Comparison of ENCODE assay signal across 15 cellular contexts in genomic region chr2:119230630-119231185, GRCh38. TPM values are rescaled to one million over a fixed set of nuclear protein-coding genes. Genes with fewer than 3 reads are reported as not detected.
DNase-seq lines count a peak whose midpoint lies in the region; ATAC-seq and TF ChIP-seq lines count a peak whose summit lies in the region.
"Had no signal": no experiment of that assay in that cellular context is flagged by ENCODE, and none has a peak within 500 bp of the region (broad histone marks: within the 10 kb centered on the region; RNA-seq: fewer than 3 reads in every experiment).

No MANE protein-coding gene starts in this region.

- peak overlapping the region; percentile 49 for H3K18ac ChIP-seq in IMR-90 (ENCODE audit: low read depth, low read length)

- H3K27ac ChIP-seq in AG04450 (ENCODE audit: low read depth, low read length), result peak overlapping the region; percentile 80
- H3K27ac ChIP-seq in IMR-90 (ENCODE audit: insufficient read depth, low read length), result peak overlapping the region; percentile 40
- H3K27ac ChIP-seq in spleen, result no peak overlapping the region
- H3K27ac ChIP-seq: prostate gland, SJCRH30 had no signal

- TF ChIP-seq POLR2A in IMR-90 (IDR thresholded peaks at IDR 0.05; ENCODE audit: low read depth, low read length), result no peak
- no peak for TF ChIP-seq POLR2A in spleen (IDR thresholded peaks at IDR 0.05)

- H2BK5ac ChIP-seq in IMR-90 (ENCODE audit: low read depth, low read length, poor library complexity, severe bottlenecking), result peak overlapping the region; percentile 74

- H3K36me3 ChIP-seq in IMR-90 (ENCODE audit: control insufficient read depth, insufficient read depth, low read length) (no peaks in the 10 kb centered on the region), spleen (no peaks in the 10 kb centered on the region)
- H3K36me3 ChIP-seq: BE2C, prostate gland, SJCRH30 had no signal

- H3K23ac ChIP-seq in IMR-90 (ENCODE audit: low read depth, low read length), result peak overlapping the region; percentile 64

- H3K27me3 ChIP-seq in AG04450 (ENCODE audit: control insufficient read depth, insufficient read depth, low read length) (no peaks in the 10 kb centered on the region), IMR-90 (ENCODE audit: control insufficient read depth, insufficient read depth, low read length) (no peaks in the 10 kb centered on the region), spleen (replicated peaks in 1 of 7) (peaks cover 0 to 15% (median 0%) of the 10 kb centered on the region in 7 donors)
- H3K27me3 ChIP-seq: BE2C, MG63, SJCRH30 had no signal

- peak overlapping the region; percentile 89 for H2AK5ac ChIP-seq in IMR-90 (ENCODE audit: low read depth, low read length)

- peak overlapping the region; percentile 19; the same call in 1 of the 2 replicates for H3K9ac ChIP-seq in IMR-90 (ENCODE audit: low read depth, low read length)

- H3K9me1 ChIP-seq in IMR-90 (ENCODE audit: insufficient read depth, low read length), result peaks cover 29% of the 10 kb centered on the region

- WGBS in IMR-90 (ENCODE audit: extremely low coverage in 2 of 2, insufficient read length in 1 of 2), 2 experiments, result 23% methylated on average over 7 of the region's 18 CpGs; no CpG with 5 or more reads in 1 of the 2 experiments
- 70 to 79% (median 76%) methylated on average over 12 to 18 of the region's 18 CpGs for WGBS in spleen, 5 donors

- peak overlapping the region; percentile 2 for H4K5ac ChIP-seq in IMR-90 (ENCODE audit: low read depth, low read length)

- H3K14ac ChIP-seq in IMR-90 (replicated peaks; ENCODE audit: low read depth, low read length), result peak overlapping the region; percentile 58

- in situ Hi-C loops in IMR-90 (cut with MboI; ENCODE audit: low sequenced_read_pairs), result loop anchor here (25.0 kb wide), 1 partner anchor 1007 kb away; no protein-coding TSS in a partner anchor

- DNase-seq in AG04450 (ENCODE audit: low read depth, low spot score) (no peak), IMR-90 (peak; percentile 63), astrocyte of the hippocampus (ENCODE audit: low read depth, low spot score) (peak; percentile 65), left kidney (ENCODE audit: low read depth, low spot score) (peak; percentile 28), Ammon's horn (ENCODE audit: low spot score) (no peak), spleen (no peak)
- DNase-seq: BE2C; DND-41; MG63; SJCRH30; stimulated activated CD4-positive, alpha-beta T cell treated with anti-CD3 and anti-CD28 coated beads, Interleukin-2, amount 100 ng/mL, for 48 hours had no signal

- dilution Hi-C loops in IMR-90 (cut with HindIII; ENCODE audit: low sequenced_read_pairs, unreplicated experiment), result no loop called here

- CTCF ChIA-PET in AG04450 (lab: Charles Lee) (interaction anchor here (0.6 to 1.6 kb wide), 4 partner anchors 10 to 34 kb away, joined by 3 to 6 read pairs (median 3); no protein-coding TSS in a partner anchor), IMR-90 (lab: Yijun Ruan, JAX) (no interaction called here)

- H3K56ac ChIP-seq in IMR-90 (ENCODE audit: extremely low read depth, insufficient read depth, low read length), result peak overlapping the region; percentile 55; the same call in 1 of the 2 replicates

- H2AFZ ChIP-seq in IMR-90 (replicated peaks; ENCODE audit: low read length, poor library complexity), result peak overlapping the region; percentile 86

- H2AK9ac ChIP-seq in IMR-90 (replicated peaks; ENCODE audit: low read depth, low read length, poor library complexity), result peak overlapping the region; percentile 91

- H3K4me3 ChIP-seq in AG04450 (ENCODE audit: low read depth, low read length) (peak overlapping the region; percentile 33), IMR-90 (ENCODE audit: insufficient read depth, low read depth, low read length) (no peak overlapping the region), spleen (no peak overlapping the region)
- H3K4me3 ChIP-seq: MG63, prostate gland, SJCRH30 had no signal

- peak overlapping the region; percentile 95 for H3K4ac ChIP-seq in IMR-90 (ENCODE audit: low read depth, low read length)

- peak overlapping the region; percentile 76; the same call in 2 of the 3 replicates for H2BK15ac ChIP-seq in IMR-90 (ENCODE audit: low read depth, low read length)

- H3K79me1 ChIP-seq in IMR-90 (ENCODE audit: low read depth in 1 of 2, low read length in 2 of 2), result peaks cover 0 to 57% of the 10 kb centered on the region in 2 experiments; a peak in 2 of 4 replicates

- no peak for TF ChIP-seq RAD21 in IMR-90 (IDR thresholded peaks at IDR 0.05; ENCODE audit: low read length)

- H3K4me1 ChIP-seq in IMR-90 (ENCODE audit: control insufficient read depth, insufficient read depth, low read length) (peaks cover 36% of the 10 kb centered on the region), spleen (no peaks in the 10 kb centered on the region)
- H3K4me1 ChIP-seq: BE2C, prostate gland, SJCRH30 had no signal

- H3K4me2 ChIP-seq in IMR-90 (ENCODE audit: low read depth, low read length), result peak overlapping the region; percentile 52

- H2BK120ac ChIP-seq in IMR-90 (ENCODE audit: low read depth, low read length), result peak overlapping the region; percentile 91

- intact Hi-C loops in IMR-90 (cut with micrococcal nuclease), result no loop called here
- intact Hi-C loops in spleen (cut with DNase I; ENCODE audit: low total_unique reads), result no loop called here

- no TSS peak for BruUV-seq in IMR-90 (replicated peaks; lab: Mats Ljungman, UMichigan)

- H2BK20ac ChIP-seq in IMR-90 (ENCODE audit: low read depth, low read length), result peak overlapping the region; percentile 90

- peak overlapping the region; percentile 36 to 86; a peak in 3 of 4 replicates for H4K8ac ChIP-seq in IMR-90 (ENCODE audit: low read depth in 2 of 2, low read length in 2 of 2)

- POLR2A ChIA-PET in AG04450 (lab: Yijun Ruan, JAX), result interaction anchor here (1.5 to 1.9 kb wide), 3 partner anchors 11 to 59 kb away, joined by 6 to 7 read pairs (median 6); no protein-coding TSS in a partner anchor
- POLR2A ChIA-PET in IMR-90 (lab: Charles Lee; ENCODE audit: unreplicated experiment), result no interaction called here

- H4K91ac ChIP-seq in IMR-90 (ENCODE audit: insufficient read depth, low read depth, low read length), result peak overlapping the region; percentile 91

- no peaks in the 10 kb centered on the region for H4K20me1 ChIP-seq in IMR-90 (ENCODE audit: insufficient read depth, low read length)

- TF ChIP-seq CTCF in AG04450 (IDR thresholded peaks at IDR 0.05; ENCODE audit: low read depth, low read length) (0 out of 2 replicates have a peak, but pooled peaks have one; percentile 22), IMR-90 (conservative IDR thresholded peaks at IDR 0.05; ENCODE audit: low read depth, low read length) (no peak), spleen (IDR thresholded peaks at IDR 0.05 in 8 of 11, conservative IDR thresholded peaks at IDR 0.05 in 3 of 11) (no peak)

- peak; percentile 42 for ATAC-seq in IMR-90 (ENCODE audit: low read depth)
- ATAC-seq in GM18873 (IDR thresholded peaks at IDR 0.05; ENCODE audit: low FRiP score, unreplicated experiment), result no peak
- no peak for ATAC-seq in HG03045 (IDR thresholded peaks at IDR 0.05; ENCODE audit: unreplicated experiment)
- ATAC-seq: activated naive CD4-positive, alpha-beta T cell treated with anti-CD3 and anti-CD28 coated beads, Interleukin-2, amount 50 U/mL, for 72 hours had no signal

- H3K9me3 ChIP-seq in AG04450 (ENCODE audit: control insufficient read depth, insufficient read depth, low read length) (no peaks in the 10 kb centered on the region), IMR-90 (ENCODE audit: control insufficient read depth, insufficient read depth, low read length) (no peaks in the 10 kb centered on the region), spleen (no peaks in the 10 kb centered on the region)
- H3K9me3 ChIP-seq: BE2C, MG63, prostate gland, SJCRH30 had no signal

TF ChIP-seq in IMR-90, 13 proteins besides CTCF, POLR2A, EP300 and RAD21 (continues in another document):
- no peak for TF ChIP-seq ELK1 (IDR thresholded peaks at IDR 0.05; ENCODE audit: borderline replicate concordance, low read depth, low read length)
- TF ChIP-seq SMC3 (IDR thresholded peaks at IDR 0.05; ENCODE audit: low read depth, low read length), result no peak
- no peak for TF ChIP-seq FOS (IDR thresholded peaks at IDR 0.05; ENCODE audit: low read depth, low read length)
- TF ChIP-seq CHD1 (IDR thresholded peaks at IDR 0.05; ENCODE audit: low read depth, low read length), result no peak
- TF ChIP-seq MXI1 (IDR thresholded peaks at IDR 0.05; ENCODE audit: borderline replicate concordance, low read depth, low read length), result no peak
- TF ChIP-seq MAFK (IDR thresholded peaks at IDR 0.05; ENCODE audit: low read depth, low read length), result no peak
- no peak for TF ChIP-seq MAZ (IDR thresholded peaks at IDR 0.05; ENCODE audit: borderline replicate concordance, low read depth, low read length)
- no peak for TF ChIP-seq RFX5 (IDR thresholded peaks at IDR 0.05; ENCODE audit: low read depth, low read length)
- TF ChIP-seq NFE2L2 (IDR thresholded peaks at IDR 0.05; ENCODE audit: low read depth, low read length), result no peak
- no peak for TF ChIP-seq USF2 (IDR thresholded peaks at IDR 0.05; ENCODE audit: low read depth, low read length)
- no peak for TF ChIP-seq CEBPB (IDR thresholded peaks at IDR 0.05; ENCODE audit: low read depth, low read length)
- TF ChIP-seq BHLHE40 (IDR thresholded peaks at IDR 0.05; ENCODE audit: low read depth, low read length), result no peak

RNA-seq across cellular contexts. Expression of gene STEAP3, which starts 7.1 kb away (rescaled TPM):
- polyA plus RNA-seq in AG04450 (2011; rRNA removed) (34.3 and 42.7 TPM in 2 replicates), IMR-90 (2012; rRNA removed) (43.9 and 46.6 TPM in 2 replicates), spleen (1 to 10 TPM in 1 of 3 donors, under 1 TPM in 2; 0.26 to 1.0 (median 0.50) TPM)
- 32.6 and 39.5 TPM in 2 replicates for polyA minus RNA-seq in AG04450 (2011; rRNA and poly(A)+ RNA removed)
- total RNA-seq in IMR-90 (2012; rRNA removed) (18.9 and 19.4 TPM in 2 replicates), spleen (1 to 10 TPM in 5 of 7 donors, under 1 TPM in 2; 0.68 to 3.6 (median 2.2) TPM)
- polyA plus RNA-seq in IMR-90 (2012; cell fraction: cytosol; rRNA removed), result 19.1 and 50.3 TPM in 2 replicates
- polyA plus RNA-seq in IMR-90 (2012; cell fraction: nucleus; rRNA removed; ENCODE audit: low replicate concordance), result 35.5 and 93.9 TPM in 2 replicates

Comparison
In these comparisons a context has a peak if more than half of its experiments do, and no peak if none do; other contexts are left out.
1. DNase-seq: peak in IMR-90 (single experiment), astrocyte of the hippocampus (single experiment) and left kidney (single experiment); none in AG04450 (single experiment), Ammon's horn (single experiment) and spleen (single experiment).
2. H3K27ac ChIP-seq: peak in AG04450 (single experiment) and IMR-90 (single experiment); none in spleen (0 of 8).
3. RNA of gene STEAP3, which starts 7.1 kb away (polyA plus RNA-seq): 19.1 to 93.9 TPM in IMR-90 and 34.3 to 42.7 TPM in AG04450; 0.26 to 1.0 TPM in spleen; every median in the first group is over 4 times any median in the second.